Comparison of ENCODE assay signal across 14 cellular contexts in the genomic region with DNA sequence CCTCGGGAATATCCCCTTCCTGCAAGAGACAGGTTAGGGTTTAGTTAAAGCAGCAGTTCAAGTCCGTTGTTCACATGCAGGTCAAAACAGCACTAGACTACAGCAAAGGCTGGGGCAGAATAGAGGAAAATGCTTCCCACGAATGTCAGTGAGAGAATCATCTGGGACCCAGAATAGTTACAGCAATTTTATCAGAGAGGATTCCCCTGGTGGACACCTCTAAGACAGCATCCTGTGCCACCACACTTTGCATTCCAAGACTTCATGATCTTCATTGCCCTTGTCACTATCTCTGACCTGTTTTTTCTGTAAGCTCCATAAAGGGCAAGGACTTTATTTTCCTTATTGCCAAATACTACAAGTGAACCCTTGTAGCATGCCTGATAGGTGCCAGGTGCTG. TPM values are rescaled to one million over a fixed set of nuclear protein-coding genes. Genes with fewer than 3 reads are reported as not detected.
DNase-seq lines count a peak whose midpoint lies in the region; ATAC-seq and TF ChIP-seq lines count a peak whose summit lies in the region.
"Had no signal": no experiment of that assay in that cellular context is flagged by ENCODE, and none has a peak within 500 bp of the region (broad histone marks: within the 10 kb centered on the region; RNA-seq: fewer than 3 reads in every experiment).

No MANE protein-coding gene starts in this region.

- TF ChIP-seq CTCF in left ventricle myocardium inferior (IDR thresholded peaks at IDR 0.05; ENCODE audit: borderline replicate concordance) (peak; percentile 10), glutamatergic neuron (IDR thresholded peaks at IDR 0.05; ENCODE audit: partially characterized antibody, unreplicated experiment) (peak; percentile 47)

- H3K36me3 Mint-ChIP-seq in glutamatergic neuron (ENCODE audit: unreplicated experiment) = peaks cover 5% of the 10 kb centered on the region

- no peak overlapping the region for H3K27ac Mint-ChIP-seq in glutamatergic neuron (ENCODE audit: unreplicated experiment)

- no peak overlapping the region for H3K4me3 Mint-ChIP-seq in glutamatergic neuron (ENCODE audit: unreplicated experiment)

- no peak overlapping the region for H3K4me3 ChIP-seq in left ventricle myocardium inferior
- H3K4me3 ChIP-seq in right cardiac atrium (ENCODE audit: low read length) = no peak overlapping the region

- no peaks in the 10 kb centered on the region for H3K36me3 ChIP-seq in left ventricle myocardium inferior

- DNase-seq in left ventricle myocardium inferior (no peak), right cardiac atrium (no peak), glutamatergic neuron (no peak), AG20443 (ENCODE audit: low spot score) (no peak), 8988T (no peak)
- DNase-seq: activated naive CD4-positive, alpha-beta T cell treated with Interleukin-2 at 50 U/mL for 16 hours; central memory CD4-positive, alpha-beta T cell; NCI-H1048 had no signal

- no peaks in the 10 kb centered on the region for H3K4me1 Mint-ChIP-seq in glutamatergic neuron (ENCODE audit: low read depth, unreplicated experiment)

- no peaks in the 10 kb centered on the region for H3K27me3 ChIP-seq in left ventricle myocardium inferior (ENCODE audit: low read depth)
- H3K27me3 ChIP-seq in right cardiac atrium (ENCODE audit: control insufficient read depth, insufficient read depth) = no peaks in the 10 kb centered on the region

- no peaks in the 10 kb centered on the region for H3K9me3 Mint-ChIP-seq in glutamatergic neuron (ENCODE audit: unreplicated experiment)

- H3K9me3 ChIP-seq in left ventricle myocardium inferior (replicated peaks) (no peaks in the 10 kb centered on the region), right cardiac atrium (ENCODE audit: control insufficient read depth, low read length) (no peaks in the 10 kb centered on the region)

- intact Hi-C loops in left ventricle myocardium inferior (cut with micrococcal nuclease) = no loop called here
- intact Hi-C loops in right cardiac atrium (cut with DNase I) = no loop called here

- H3K27me3 Mint-ChIP-seq in glutamatergic neuron (ENCODE audit: unreplicated experiment) = no peaks in the 10 kb centered on the region

- 55% methylated on average over 3 of the region's 3 CpGs for WGBS in right cardiac atrium

- H3K4me1 ChIP-seq in left ventricle myocardium inferior (peaks cover 19% of the 10 kb centered on the region), right cardiac atrium (ENCODE audit: control insufficient read depth, insufficient read depth, low read length) (peaks cover 2% of the 10 kb centered on the region)
- H3K4me1 ChIP-seq: parathyroid adenoma had no signal

- H3K27ac ChIP-seq in left ventricle myocardium inferior (replicated peaks) (no peak overlapping the region), right cardiac atrium (ENCODE audit: low read length) (no peak overlapping the region)
- H3K27ac ChIP-seq: parathyroid adenoma had no signal

- no peak for ATAC-seq in right cardiac atrium
- peak; percentile 67 for ATAC-seq in SK-N-SH treated with all-trans-retinoic acid at 6 μM for 48 hours
- no peak for ATAC-seq in HG02610 (IDR thresholded peaks at IDR 0.05; ENCODE audit: unreplicated experiment)
- no peak for ATAC-seq in HG02852 (IDR thresholded peaks at IDR 0.05; ENCODE audit: unreplicated experiment)

TF ChIP-seq in SK-N-SH treated with all-trans-retinoic acid at 6 μM for 48 hours, 23 proteins besides CTCF, POLR2A, EP300 and RAD21:
- TF ChIP-seq ESRRG (CRISPR knock-in tag; IDR thresholded peaks at IDR 0.05) = no peak

RNA-seq across cellular contexts. Expression of gene GRXCR2, which starts 12.9 kb away (rescaled TPM):
- total RNA-seq in left ventricle myocardium inferior (1.1 TPM), right cardiac atrium (10 to 100 TPM in 1 of 4 donors, 1 to 10 TPM in 3; 2.3 to 16.0 (median 5.4) TPM), glutamatergic neuron (ENCODE audit: unreplicated experiment) (not detected)
- polyA plus RNA-seq in right cardiac atrium = 1.1 TPM
- total RNA-seq: NCI-H460, urinary bladder had no signal
- polyA plus RNA-seq: urinary bladder had no signal

RNA-seq across cellular contexts. Expression of gene PRELID2, which starts 24.8 kb away (rescaled TPM):
- total RNA-seq in left ventricle myocardium inferior (12.2 TPM), right cardiac atrium (10 to 100 TPM; 39.1 to 85.4 (median 44.8) TPM), glutamatergic neuron (ENCODE audit: unreplicated experiment) (4.6 TPM)
- polyA plus RNA-seq in right cardiac atrium = 4.3 TPM
